In the genomic region with DNA sequence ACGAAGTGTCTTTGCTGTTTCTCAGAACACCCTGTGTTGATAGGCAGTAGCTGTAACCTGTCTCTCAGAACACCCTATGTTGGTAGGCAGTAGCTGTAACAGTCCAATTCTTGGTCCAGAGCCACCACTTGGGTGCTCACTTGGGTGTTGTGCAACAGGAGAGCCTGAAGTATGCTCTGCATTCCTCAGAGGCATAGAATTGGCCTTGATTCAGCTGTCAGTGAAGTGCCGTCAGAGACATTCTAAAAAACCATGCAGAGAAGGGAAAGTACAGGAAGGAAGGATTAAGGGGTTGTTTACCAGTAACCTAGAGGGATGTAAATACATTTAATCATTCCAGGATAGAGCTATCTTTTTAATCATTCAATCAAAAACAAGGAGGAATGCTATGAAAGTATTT, we compare ENCODE assay signal across 12 cellular contexts.
DNase-seq lines count a peak whose midpoint lies in the region; ATAC-seq and TF ChIP-seq lines count a peak whose summit lies in the region.
"Had no signal": no experiment of that assay in that cellular context is flagged by ENCODE, and none has a peak within 500 bp of the region (broad histone marks: within the 10 kb centered on the region; RNA-seq: fewer than 3 reads in every experiment).

No MANE protein-coding gene starts in this region.

- no peak overlapping the region for H3K4me3 ChIP-seq in astrocyte of the spinal cord (ENCODE audit: low read depth, low read length)
- no peak overlapping the region for H3K4me3 ChIP-seq in upper lobe of right lung
- H3K4me3 ChIP-seq: skin epidermis had no signal

- no peaks in the 10 kb centered on the region for H3K27me3 ChIP-seq in upper lobe of right lung

- peak overlapping the region in 2 of 7 donors; percentile 1 to 23 for H3K27ac Mint-ChIP-seq in CD14-positive monocyte
- H3K27ac Mint-ChIP-seq: activated naive CD8-positive, alpha-beta T cell had no signal

- peak; percentile 40 for DNase-seq in DMS53 (lab: John Stamatoyannopoulos, UW)
- DNase-seq in DMS53 treated with DMSO at 0.1 percent for 48 hours (lab: John Stamatoyannopoulos, UW; ENCODE audit: unreplicated experiment) = no peak
- DNase-seq in astrocyte of the spinal cord (ENCODE audit: low read depth, low spot score) = peak; percentile 75
- DNase-seq in iPS-NIHi11 (ENCODE audit: low spot score) = peak; percentile 59
- peak; percentile 73 for DNase-seq in upper lobe of right lung
- DNase-seq in CD14-positive monocyte (ENCODE audit: low spot score) = no peak
- no peak for DNase-seq in activated CD4-positive, alpha-beta T cell treated with anti-CD3 and anti-CD28 coated beads, Interleukin-2, amount 50 U/mL, for 48 hours
- DNase-seq: NCI-H1105 treated with DMSO at 0.1 percent for 48 hours had no signal

- peaks cover 0 to 1% (median 0%) of the 10 kb centered on the region in 3 donors for H3K27me3 Mint-ChIP-seq in CD14-positive monocyte (ENCODE audit: low read depth in 3 of 3)

- H3K4me1 ChIP-seq in upper lobe of right lung = peaks cover 14% of the 10 kb centered on the region

- ATAC-seq in upper lobe of right lung = peak; percentile 96
- ATAC-seq in GM21423 (IDR thresholded peaks at IDR 0.05; ENCODE audit: unreplicated experiment) = no peak

- H3K36me3 Mint-ChIP-seq in CD14-positive monocyte = peaks cover 3 to 6% of the 10 kb centered on the region in 2 donors

- H3K9me3 Mint-ChIP-seq in CD14-positive monocyte = peaks cover 8 to 18% (median 15%) of the 10 kb centered on the region in 7 donors

- no peak overlapping the region for H3K27ac ChIP-seq in upper lobe of right lung
- H3K27ac ChIP-seq: 22Rv1, skin epidermis had no signal

- H3K4me1 Mint-ChIP-seq in CD14-positive monocyte = peaks cover 25% of the 10 kb centered on the region

- H3K4me3 Mint-ChIP-seq in CD14-positive monocyte = no peak overlapping the region
- H3K4me3 Mint-ChIP-seq: activated naive CD8-positive, alpha-beta T cell had no signal

- TF ChIP-seq CTCF in astrocyte of the spinal cord (IDR thresholded peaks at IDR 0.05; ENCODE audit: low read depth, low read length) (no peak), upper lobe of right lung (IDR thresholded peaks at IDR 0.05) (no peak), CD14-positive monocyte (IDR thresholded peaks at IDR 0.05) (no peak)

- H3K9me3 ChIP-seq in upper lobe of right lung = no peaks in the 10 kb centered on the region

- intact Hi-C loops in upper lobe of right lung (cut with DNase I) = no loop called here
- intact Hi-C loops in CD14-positive monocyte (cut with micrococcal nuclease) = no loop called here

- in situ Hi-C loops in astrocyte of the spinal cord (cut with HindIII; ENCODE audit: low sequenced_read_pairs) = no loop called here

- no peaks in the 10 kb centered on the region for H3K36me3 ChIP-seq in upper lobe of right lung

Comparison
In these comparisons a context has a peak if more than half of its experiments do, and no peak if none do; other contexts are left out.
1. DNase-seq: peak in DMS53 (single experiment), astrocyte of the spinal cord (single experiment), iPS-NIHi11 (single experiment) and upper lobe of right lung (single experiment); none in DMS53 treated with DMSO at 0.1 percent for 48 hours (single experiment), CD14-positive monocyte (single experiment) and activated CD4-positive, alpha-beta T cell treated with anti-CD3 and anti-CD28 coated beads, Interleukin-2, amount 50 U/mL, for 48 hours (0 of 2).